Comparison of ENCODE assay signal across 13 cellular contexts in the genomic region with DNA sequence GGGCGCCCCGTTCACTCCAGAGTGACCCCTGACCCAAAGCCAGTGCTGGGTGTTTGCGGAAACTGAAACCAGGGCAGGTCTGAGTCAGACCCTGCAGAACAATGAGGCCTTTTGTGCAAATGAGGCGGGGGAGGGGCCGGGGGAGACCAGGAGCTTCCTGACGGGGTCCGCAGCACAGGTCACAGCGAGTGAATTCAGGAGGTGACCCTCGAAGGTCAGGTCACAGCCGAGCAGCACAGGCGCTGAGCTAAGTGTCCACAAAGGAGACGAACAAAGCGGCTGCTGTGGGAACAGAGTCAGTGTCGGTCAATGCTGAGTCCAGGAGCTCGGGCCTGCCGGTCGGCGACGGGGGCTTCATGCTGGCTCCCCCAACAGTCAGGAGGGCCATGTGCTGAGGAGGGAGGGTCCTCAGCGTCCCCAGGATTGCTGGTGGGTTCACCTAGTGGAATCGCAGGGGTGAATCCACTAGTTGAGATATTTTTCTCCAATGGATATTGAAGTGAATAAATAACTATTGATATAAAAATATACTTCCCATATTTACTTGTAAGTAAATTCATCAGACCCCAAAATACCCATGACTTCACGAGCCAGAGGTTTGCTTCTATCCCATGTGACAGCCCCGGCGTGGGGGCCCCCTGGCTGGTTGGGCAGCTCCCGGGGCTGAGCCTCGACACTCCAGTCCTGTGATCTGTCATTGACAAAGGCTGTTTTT.
DNase-seq lines count a peak whose midpoint lies in the region; ATAC-seq and TF ChIP-seq lines count a peak whose summit lies in the region.
"Had no signal": no experiment of that assay in that cellular context is flagged by ENCODE, and none has a peak within 500 bp of the region (broad histone marks: within the 10 kb centered on the region; RNA-seq: fewer than 3 reads in every experiment).

No MANE protein-coding gene starts in this region.

- DNase-seq in HuH-7 (ENCODE audit: low spot score): peak; percentile 49
- DNase-seq in dermis blood vessel endothelial cell: peak; percentile 85
- peak; percentile 74 to 82 for DNase-seq in lung microvascular endothelial cell (ENCODE audit: low read depth in 2 of 2)
- no peak for DNase-seq in type B pancreatic cell (ENCODE audit: extremely low spot score, unreplicated experiment)
- DNase-seq in BE2C: no peak
- DNase-seq: NCI-H748 treated with DMSO at 0.1 percent for 48 hours; SHP77 treated with DMSO at 0.1 percent for 48 hours; stimulated activated naive CD8-positive, alpha-beta T cell treated with anti-CD3 and anti-CD28 coated beads, Interleukin-15, amount 100 ng/mL, for 72 hours had no signal

- H3K36me3 ChIP-seq in BE2C: no peaks in the 10 kb centered on the region
- H3K36me3 ChIP-seq: breast epithelium had no signal

- TF ChIP-seq CTCF in type B pancreatic cell (conservative IDR thresholded peaks at IDR 0.05): no peak
- TF ChIP-seq CTCF in BE2C (IDR thresholded peaks at IDR 0.05; ENCODE audit: low read depth, low read length): no peak

- H3K27me3 Mint-ChIP-seq in type B pancreatic cell: peaks cover 11% of the 10 kb centered on the region
- H3K27me3 Mint-ChIP-seq: memory B cell had no signal

- H3K27me3 ChIP-seq in BE2C: no peaks in the 10 kb centered on the region

- ATAC-seq in GM21367 (IDR thresholded peaks at IDR 0.05; ENCODE audit: unreplicated experiment) (no peak), HG02588 (IDR thresholded peaks at IDR 0.05; ENCODE audit: unreplicated experiment) (no peak)
- ATAC-seq: stimulated activated naive CD8-positive, alpha-beta T cell treated with anti-CD3 and anti-CD28 coated beads, Interleukin-15, amount 100 ng/mL, for 72 hours had no signal

- peak overlapping the region; percentile 42 for H3K27ac Mint-ChIP-seq in type B pancreatic cell
- H3K27ac Mint-ChIP-seq: memory B cell; stimulated activated naive CD8-positive, alpha-beta T cell treated with anti-CD3 and anti-CD28 coated beads, Interleukin-15, amount 100 ng/mL, for 72 hours had no signal

- no peak overlapping the region for H3K4me3 Mint-ChIP-seq in type B pancreatic cell
- H3K4me3 Mint-ChIP-seq: memory B cell; stimulated activated naive CD8-positive, alpha-beta T cell treated with anti-CD3 and anti-CD28 coated beads, Interleukin-15, amount 100 ng/mL, for 72 hours had no signal

- H3K9me3 ChIP-seq in BE2C: no peaks in the 10 kb centered on the region
- H3K9me3 ChIP-seq: breast epithelium had no signal

- H3K9me3 Mint-ChIP-seq in type B pancreatic cell: no peaks in the 10 kb centered on the region
- H3K9me3 Mint-ChIP-seq: memory B cell; stimulated activated naive CD8-positive, alpha-beta T cell treated with anti-CD3 and anti-CD28 coated beads, Interleukin-15, amount 100 ng/mL, for 72 hours had no signal

- peaks cover 67% of the 10 kb centered on the region for H3K4me1 Mint-ChIP-seq in type B pancreatic cell (ENCODE audit: unreplicated experiment)

- H3K4me1 ChIP-seq in BE2C: peaks cover 6% of the 10 kb centered on the region
- H3K4me1 ChIP-seq: breast epithelium had no signal

- peaks cover 3% of the 10 kb centered on the region for H3K36me3 Mint-ChIP-seq in type B pancreatic cell
- H3K36me3 Mint-ChIP-seq: CD14-positive monocyte, memory B cell had no signal

- no peak overlapping the region for H3K4me3 ChIP-seq in BE2C (ENCODE audit: low read depth, low read length)
- H3K4me3 ChIP-seq: breast epithelium had no signal

Comparison
In these comparisons a context has a peak if more than half of its experiments do, and no peak if none do; other contexts are left out.
1. DNase-seq: peak in HuH-7 (single experiment), dermis blood vessel endothelial cell (single experiment) and lung microvascular endothelial cell (2 of 2); none in type B pancreatic cell (single experiment) and BE2C (single experiment).